ENCODE assay signal across 13 cellular contexts in genomic region chr14:59245809-59246295, GRCh38. TPM values are rescaled to one million over a fixed set of nuclear protein-coding genes. Genes with fewer than 3 reads are reported as not detected.
DNase-seq lines count a peak whose midpoint lies in the region; ATAC-seq and TF ChIP-seq lines count a peak whose summit lies in the region.
"Had no signal": no experiment of that assay in that cellular context is flagged by ENCODE, and none has a peak within 500 bp of the region (broad histone marks: within the 10 kb centered on the region; RNA-seq: fewer than 3 reads in every experiment).

No MANE protein-coding gene starts in this region.

- POLR2A ChIA-PET in CD4-positive, alpha-beta memory T cell (lab: Charles Lee; ENCODE audit: partially characterized antibody): no interaction called here

- peaks cover 14 to 24% of the 10 kb centered on the region in 2 donors for H3K4me1 Mint-ChIP-seq in natural killer cell treated with Interleukin-12 subunit alpha and Interleukin-12 subunit beta and Interleukin-15 and Interleukin-18, amount 100 ng/mL, for 72 hours (ENCODE audit: low read depth in 2 of 2)
- peaks cover 14 to 15% of the 10 kb centered on the region in 2 donors for H3K4me1 Mint-ChIP-seq in natural killer cell
- H3K4me1 Mint-ChIP-seq in stimulated activated naive B cell treated with anti-CD40 and anti-IgM and Interleukin-4, amounts not matched to agents 10 μg/mL and 1 μg/mL and 100 μg/mL, for 72 hours: peaks cover 28 to 35% of the 10 kb centered on the region in 2 donors
- H3K4me1 Mint-ChIP-seq in CD4-positive, alpha-beta memory T cell: peaks cover 7 to 17% (median 11%) of the 10 kb centered on the region in 4 donors

- peak in 1 of 2 donors; percentile 67 for ATAC-seq in natural killer cell treated with Interleukin-12 subunit alpha and Interleukin-12 subunit beta and Interleukin-15 and Interleukin-18, amount 100 ng/mL, for 72 hours
- ATAC-seq in natural killer cell (no peak), HG02610 (IDR thresholded peaks at IDR 0.05; ENCODE audit: unreplicated experiment) (peak; percentile 86), HG03432 (IDR thresholded peaks at IDR 0.05; ENCODE audit: unreplicated experiment) (peak; percentile 94)
- peak; percentile 86 to 89 for ATAC-seq in stimulated activated naive B cell treated with anti-CD40 and anti-IgM and Interleukin-4, amounts not matched to agents 10 μg/mL and 1 μg/mL and 100 μg/mL, for 72 hours (replicated peaks)

- H3K4me1 ChIP-seq in CD4-positive, alpha-beta memory T cell (ENCODE audit: insufficient read depth, low read length): no peaks in the 10 kb centered on the region

- peak overlapping the region; percentile 8 for H3K4me3 Mint-ChIP-seq in natural killer cell treated with Interleukin-12 subunit alpha and Interleukin-12 subunit beta and Interleukin-15 and Interleukin-18, amount 100 ng/mL, for 72 hours
- H3K4me3 Mint-ChIP-seq in natural killer cell: no peak overlapping the region
- H3K4me3 Mint-ChIP-seq in stimulated activated naive B cell treated with anti-CD40 and anti-IgM and Interleukin-4, amounts not matched to agents 10 μg/mL and 1 μg/mL and 100 μg/mL, for 72 hours: peak overlapping the region in 1 of 2 donors; percentile 12
- H3K4me3 Mint-ChIP-seq in CD4-positive, alpha-beta memory T cell: no peak overlapping the region
- H3K4me3 Mint-ChIP-seq: activated naive CD4-positive, alpha-beta T cell treated with anti-CD3 and anti-CD28 coated beads for 36 hours had no signal

- no peaks in the 10 kb centered on the region for H3K36me3 Mint-ChIP-seq in natural killer cell treated with Interleukin-12 subunit alpha and Interleukin-12 subunit beta and Interleukin-15 and Interleukin-18, amount 100 ng/mL, for 72 hours
- no peaks in the 10 kb centered on the region for H3K36me3 Mint-ChIP-seq in natural killer cell
- H3K36me3 Mint-ChIP-seq in stimulated activated naive B cell treated with anti-CD40 and anti-IgM and Interleukin-4, amounts not matched to agents 10 μg/mL and 1 μg/mL and 100 μg/mL, for 72 hours: peaks cover 0 to 6% of the 10 kb centered on the region in 2 donors
- H3K36me3 Mint-ChIP-seq in CD4-positive, alpha-beta memory T cell: peaks cover 2 to 19% of the 10 kb centered on the region in 2 donors

- H3K27ac Mint-ChIP-seq in natural killer cell treated with Interleukin-12 subunit alpha and Interleukin-12 subunit beta and Interleukin-15 and Interleukin-18, amount 100 ng/mL, for 72 hours: peak overlapping the region in 1 of 2 donors; percentile 48
- H3K27ac Mint-ChIP-seq in natural killer cell: no peak overlapping the region
- H3K27ac Mint-ChIP-seq in stimulated activated naive B cell treated with anti-CD40 and anti-IgM and Interleukin-4, amounts not matched to agents 10 μg/mL and 1 μg/mL and 100 μg/mL, for 72 hours: peak overlapping the region; percentile 16
- peak overlapping the region in 1 of 7 donors; percentile 33 for H3K27ac Mint-ChIP-seq in CD4-positive, alpha-beta memory T cell
- H3K27ac Mint-ChIP-seq: activated naive CD4-positive, alpha-beta T cell treated with anti-CD3 and anti-CD28 coated beads for 36 hours had no signal

- DNase-seq in natural killer cell treated with Interleukin-12 subunit alpha and Interleukin-12 subunit beta and Interleukin-15 and Interleukin-18, amount 100 ng/mL, for 72 hours (ENCODE audit: low spot score): no peak
- DNase-seq in natural killer cell: no peak
- DNase-seq in stimulated activated naive B cell treated with anti-CD40 and anti-IgM and Interleukin-4, amounts not matched to agents 10 μg/mL and 1 μg/mL and 100 μg/mL, for 72 hours: no peak
- DNase-seq in DMS 273 treated with DMSO at 0.1 percent for 48 hours (lab: John Stamatoyannopoulos, UW): no peak
- no peak for DNase-seq in CD4-positive, alpha-beta memory T cell
- DNase-seq in activated CD8-positive, alpha-beta memory T cell treated with anti-CD3 and anti-CD28 coated beads for 24 hours: no peak
- DNase-seq: activated naive CD4-positive, alpha-beta T cell treated with anti-CD3 and anti-CD28 coated beads for 36 hours; NCI-H1105; stimulated activated naive CD4-positive, alpha-beta T cell treated with Interleukin-2 at 50 U/mL for 16 hours had no signal

- CTCF ChIA-PET in CD4-positive, alpha-beta memory T cell (lab: Charles Lee; ENCODE audit: partially characterized antibody): no interaction called here

- H3K9me3 Mint-ChIP-seq in natural killer cell treated with Interleukin-12 subunit alpha and Interleukin-12 subunit beta and Interleukin-15 and Interleukin-18, amount 100 ng/mL, for 72 hours: no peaks in the 10 kb centered on the region
- H3K9me3 Mint-ChIP-seq in natural killer cell: no peaks in the 10 kb centered on the region
- peaks cover 0 to 8% of the 10 kb centered on the region in 2 donors for H3K9me3 Mint-ChIP-seq in stimulated activated naive B cell treated with anti-CD40 and anti-IgM and Interleukin-4, amounts not matched to agents 10 μg/mL and 1 μg/mL and 100 μg/mL, for 72 hours
- H3K9me3 Mint-ChIP-seq in CD4-positive, alpha-beta memory T cell: no peaks in the 10 kb centered on the region

- no peak overlapping the region for H3K4me3 ChIP-seq in CD4-positive, alpha-beta memory T cell (ENCODE audit: low read length in 2 of 2)

- H3K36me3 ChIP-seq in CD4-positive, alpha-beta memory T cell (ENCODE audit: insufficient read depth, low read length): no peaks in the 10 kb centered on the region

- H3K27ac ChIP-seq in CD4-positive, alpha-beta memory T cell (ENCODE audit: low read depth, low read length): no peak overlapping the region
- H3K27ac ChIP-seq: HL-60, RWPE1 had no signal

- no peaks in the 10 kb centered on the region for H3K27me3 Mint-ChIP-seq in natural killer cell treated with Interleukin-12 subunit alpha and Interleukin-12 subunit beta and Interleukin-15 and Interleukin-18, amount 100 ng/mL, for 72 hours
- H3K27me3 Mint-ChIP-seq in natural killer cell (ENCODE audit: low read depth in 2 of 2): no peaks in the 10 kb centered on the region
- no peaks in the 10 kb centered on the region for H3K27me3 Mint-ChIP-seq in stimulated activated naive B cell treated with anti-CD40 and anti-IgM and Interleukin-4, amounts not matched to agents 10 μg/mL and 1 μg/mL and 100 μg/mL, for 72 hours
- H3K27me3 Mint-ChIP-seq in CD4-positive, alpha-beta memory T cell: no peaks in the 10 kb centered on the region

- TF ChIP-seq CTCF in natural killer cell (IDR thresholded peaks at IDR 0.05): no peak

- H3K9me3 ChIP-seq in CD4-positive, alpha-beta memory T cell (ENCODE audit: control insufficient read depth in 1 of 2, low read length in 2 of 2): no peaks in the 10 kb centered on the region

- intact Hi-C loops in natural killer cell (cut with micrococcal nuclease): no loop called here
- intact Hi-C loops in CD4-positive, alpha-beta memory T cell (cut with micrococcal nuclease): no loop called here

- no peaks in the 10 kb centered on the region for H3K27me3 ChIP-seq in CD4-positive, alpha-beta memory T cell (ENCODE audit: insufficient read depth, low read length)

RNA-seq across cellular contexts. Expression of gene DAAM1, which starts 57.4 kb away (rescaled TPM):
- 10 to 100 TPM; 21.3 to 22.5 TPM for total RNA-seq in natural killer cell treated with Interleukin-12 subunit alpha and Interleukin-12 subunit beta and Interleukin-15 and Interleukin-18, amount 100 ng/mL, for 72 hours
- 10 to 100 TPM; 10.9 to 31.4 (median 12.6) TPM for total RNA-seq in natural killer cell
- 10 to 100 TPM; 25.5 to 25.6 TPM for total RNA-seq in CD4-positive, alpha-beta memory T cell
- 10 to 100 TPM in 1 of 2 donors, 1 to 10 TPM in 1; 5.4 to 14.5 TPM for polyA plus RNA-seq in CD4-positive, alpha-beta memory T cell

Comparison
In these comparisons a context has a peak if more than half of its experiments do, and no peak if none do; other contexts are left out.
1. ATAC-seq: peak in HG02610 (single experiment), HG03432 (single experiment) and stimulated activated naive B cell treated with anti-CD40 and anti-IgM and Interleukin-4, amounts not matched to agents 10 μg/mL and 1 μg/mL and 100 μg/mL, for 72 hours (2 of 2); none in natural killer cell (0 of 3).